In genomic region chr7:99992330-99993037, GRCh38 we compare ENCODE assay signal across 18 cellular contexts. TPM values are rescaled to one million over a fixed set of nuclear protein-coding genes. Genes with fewer than 3 reads are reported as not detected.
DNase-seq lines count a peak whose midpoint lies in the region; ATAC-seq and TF ChIP-seq lines count a peak whose summit lies in the region.
"Had no signal": no experiment of that assay in that cellular context is flagged by ENCODE, and none has a peak within 500 bp of the region (broad histone marks: within the 10 kb centered on the region; RNA-seq: fewer than 3 reads in every experiment).

No MANE protein-coding gene starts in this region.

- peak overlapping the region; percentile 20 for H3K4me3 Mint-ChIP-seq in glutamatergic neuron (ENCODE audit: unreplicated experiment)
- no peak overlapping the region for H3K4me3 Mint-ChIP-seq in naive thymus-derived CD4-positive, alpha-beta T cell

- no peaks in the 10 kb centered on the region for H3K27me3 ChIP-seq in left ventricle myocardium inferior (ENCODE audit: low read depth)
- H3K27me3 ChIP-seq in right atrium auricular region = no peaks in the 10 kb centered on the region
- peaks cover 12% of the 10 kb centered on the region for H3K27me3 ChIP-seq in OCI-LY3 (ENCODE audit: low read depth, low read length)
- no peaks in the 10 kb centered on the region for H3K27me3 ChIP-seq in naive thymus-derived CD4-positive, alpha-beta T cell (ENCODE audit: control insufficient read depth in 2 of 2, insufficient read depth in 2 of 2, low read length in 2 of 2)
- peaks cover 18% of the 10 kb centered on the region for H3K27me3 ChIP-seq in osteoblast (ENCODE audit: insufficient read depth, low read length)

- peak overlapping the region; percentile 26; the same call in 1 of the 2 replicates for H3K4me2 ChIP-seq in OCI-LY3 (ENCODE audit: low read length)
- no peak overlapping the region for H3K4me2 ChIP-seq in osteoblast (ENCODE audit: insufficient read depth, low read length)

- POLR2A ChIA-PET in naive thymus-derived CD4-positive, alpha-beta T cell (lab: Charles Lee) = interaction anchor here (0.6 to 1.2 kb wide), 2 partner anchors 9 to 138 kb away, joined by 3 read pairs; no protein-coding TSS in a partner anchor

- H3K4me1 ChIP-seq in left ventricle myocardium inferior (peaks cover 49% of the 10 kb centered on the region), right atrium auricular region (peaks cover 0 to 27% of the 10 kb centered on the region in 2 donors), OCI-LY3 (ENCODE audit: low read length) (no peaks in the 10 kb centered on the region), osteoblast (ENCODE audit: insufficient read depth, low read length) (peaks cover 6% of the 10 kb centered on the region)
- H3K4me1 ChIP-seq in naive thymus-derived CD4-positive, alpha-beta T cell (ENCODE audit: control insufficient read depth in 2 of 2, insufficient read depth in 2 of 2, low read length in 2 of 2) = peaks cover 0 to 11% of the 10 kb centered on the region in 2 donors

- H3K27ac Mint-ChIP-seq in glutamatergic neuron (ENCODE audit: unreplicated experiment) = peak overlapping the region; percentile 31
- H3K27ac Mint-ChIP-seq in naive thymus-derived CD4-positive, alpha-beta T cell = no peak overlapping the region

- H3K79me2 ChIP-seq in OCI-LY3 (ENCODE audit: low read length) (no peaks in the 10 kb centered on the region), osteoblast (ENCODE audit: insufficient read depth, low read length) (no peaks in the 10 kb centered on the region)

- no peak overlapping the region for H3K9ac ChIP-seq in OCI-LY3 (ENCODE audit: low read length)

- H3K9me3 Mint-ChIP-seq in glutamatergic neuron (ENCODE audit: unreplicated experiment) = peaks cover 3% of the 10 kb centered on the region
- no peaks in the 10 kb centered on the region for H3K9me3 Mint-ChIP-seq in naive thymus-derived CD4-positive, alpha-beta T cell

- H3K9me3 ChIP-seq in left ventricle myocardium inferior (replicated peaks) = no peaks in the 10 kb centered on the region
- no peaks in the 10 kb centered on the region for H3K9me3 ChIP-seq in right atrium auricular region
- H3K9me3 ChIP-seq in OCI-LY3 (ENCODE audit: insufficient read depth, low read length) = no peaks in the 10 kb centered on the region
- H3K9me3 ChIP-seq in naive thymus-derived CD4-positive, alpha-beta T cell (ENCODE audit: control insufficient read depth in 2 of 3, low read length in 3 of 3) = no peaks in the 10 kb centered on the region
- H3K9me3 ChIP-seq in osteoblast (ENCODE audit: low read depth, low read length) = no peaks in the 10 kb centered on the region
- H3K9me3 ChIP-seq: HAP-1 had no signal

- H3K36me3 ChIP-seq in left ventricle myocardium inferior = no peaks in the 10 kb centered on the region
- no peaks in the 10 kb centered on the region for H3K36me3 ChIP-seq in right atrium auricular region
- no peaks in the 10 kb centered on the region for H3K36me3 ChIP-seq in OCI-LY3 (replicated peaks; ENCODE audit: low read depth, low read length)
- H3K36me3 ChIP-seq in naive thymus-derived CD4-positive, alpha-beta T cell (ENCODE audit: control insufficient read depth in 2 of 3, insufficient read depth in 3 of 3, low read length in 3 of 3) = no peaks in the 10 kb centered on the region
- no peaks in the 10 kb centered on the region for H3K36me3 ChIP-seq in osteoblast (ENCODE audit: insufficient read depth, low read length)
- H3K36me3 ChIP-seq: HAP-1 had no signal

- ATAC-seq in naive thymus-derived CD4-positive, alpha-beta T cell = no peak

- peaks cover 5% of the 10 kb centered on the region for H3K27me3 Mint-ChIP-seq in glutamatergic neuron (ENCODE audit: unreplicated experiment)
- peaks cover 0 to 17% (median 0%) of the 10 kb centered on the region in 5 donors for H3K27me3 Mint-ChIP-seq in naive thymus-derived CD4-positive, alpha-beta T cell

- H3K4me1 Mint-ChIP-seq in glutamatergic neuron (ENCODE audit: low read depth, unreplicated experiment) = peaks cover 8% of the 10 kb centered on the region
- peaks cover 7 to 17% (median 14%) of the 10 kb centered on the region in 7 donors for H3K4me1 Mint-ChIP-seq in naive thymus-derived CD4-positive, alpha-beta T cell

- H4K20me1 ChIP-seq in OCI-LY3 (ENCODE audit: insufficient read depth, low read length) (no peaks in the 10 kb centered on the region), osteoblast (ENCODE audit: insufficient read depth, low read length) (no peaks in the 10 kb centered on the region)

- H3K4me3 ChIP-seq in left ventricle myocardium inferior = peak overlapping the region; percentile 0
- no peak overlapping the region for H3K4me3 ChIP-seq in right atrium auricular region
- no peak overlapping the region for H3K4me3 ChIP-seq in OCI-LY3 (ENCODE audit: low read length)
- H3K4me3 ChIP-seq in naive thymus-derived CD4-positive, alpha-beta T cell (ENCODE audit: low read length) = no peak overlapping the region
- H3K4me3 ChIP-seq in osteoblast (ENCODE audit: insufficient read depth, low read length) = no peak overlapping the region
- H3K4me3 ChIP-seq: HAP-1 had no signal

- no peaks in the 10 kb centered on the region for H3K36me3 Mint-ChIP-seq in glutamatergic neuron (ENCODE audit: unreplicated experiment)
- peaks cover 0 to 3% (median 0%) of the 10 kb centered on the region in 5 donors for H3K36me3 Mint-ChIP-seq in naive thymus-derived CD4-positive, alpha-beta T cell

- no peak overlapping the region for H2AFZ ChIP-seq in OCI-LY3 (ENCODE audit: low read depth, low read length)
- H2AFZ ChIP-seq in osteoblast (ENCODE audit: low read length) = no peak overlapping the region

- CTCF ChIA-PET in naive thymus-derived CD4-positive, alpha-beta T cell (lab: Charles Lee) = interaction anchor here (0.5 to 7.3 kb wide), 7 partner anchors 13 to 467 kb away, joined by 3 to 102 read pairs (median 4); partner anchors contain the start of genes TRIM4 and ZKSCAN1

- H3K27ac ChIP-seq in left ventricle myocardium inferior (replicated peaks) (peak overlapping the region; percentile 69), right atrium auricular region (no peak overlapping the region), OCI-LY3 (ENCODE audit: low read length) (no peak overlapping the region), osteoblast (ENCODE audit: low read depth, low read length) (no peak overlapping the region)
- no peak overlapping the region for H3K27ac ChIP-seq in naive thymus-derived CD4-positive, alpha-beta T cell (ENCODE audit: low read depth, low read length)
- H3K27ac ChIP-seq: C4-2B, HL-60 had no signal

- intact Hi-C loops in left ventricle myocardium inferior (cut with micrococcal nuclease) = loop anchor here (10.0 kb wide), 1 partner anchor 92 kb away; the partner anchor contains the start of genes COPS6 and ZNF3
- intact Hi-C loops in naive thymus-derived CD4-positive, alpha-beta T cell (cut with micrococcal nuclease) = loop anchor here (5.0 to 10.0 kb wide), 4 partner anchors 352 to 488 kb away; partner anchors contain the start of genes ZKSCAN5 (in 1 of the 2) and ZNF394 (in 1 of the 2)

- DNase-seq in left ventricle myocardium inferior = no peak
- no peak for DNase-seq in right atrium auricular region (ENCODE audit: low spot score)
- no peak for DNase-seq in glutamatergic neuron
- no peak for DNase-seq in naive thymus-derived CD4-positive, alpha-beta T cell
- no peak for DNase-seq in osteoblast (ENCODE audit: insufficient read length, low spot score, missing footprints)
- DNase-seq in HK-2 (ENCODE audit: unreplicated experiment) = no peak
- DNase-seq: DMS 273 treated with DMSO at 0.1 percent for 48 hours, GF-D8, NCI-H1417 treated with DMSO at 0.1 percent for 48 hours, NCI-H1930, NCI-H446, NCI-H748 treated with DMSO at 0.1 percent for 48 hours, SIG-M5 had no signal

- TF ChIP-seq CTCF in left ventricle myocardium inferior (IDR thresholded peaks at IDR 0.05; ENCODE audit: borderline replicate concordance) (no peak), right atrium auricular region (IDR thresholded peaks at IDR 0.05) (no peak), OCI-LY3 (IDR thresholded peaks at IDR 0.05; ENCODE audit: low read depth, low read length) (no peak), glutamatergic neuron (IDR thresholded peaks at IDR 0.05; ENCODE audit: partially characterized antibody, unreplicated experiment) (no peak), osteoblast (IDR thresholded peaks at IDR 0.05; ENCODE audit: extremely low read depth, low read depth, low read length) (no peak)

RNA-seq across cellular contexts. Expression of gene AZGP1, which starts 16.7 kb away (rescaled TPM):
- total RNA-seq in left ventricle myocardium inferior = 85.5 TPM
- 10 to 100 TPM; 11.3 to 46.5 TPM for total RNA-seq in right atrium auricular region
- total RNA-seq in glutamatergic neuron (ENCODE audit: unreplicated experiment) = 0.44 TPM
- total RNA-seq in naive thymus-derived CD4-positive, alpha-beta T cell = not detected
- not detected for polyA plus RNA-seq in naive thymus-derived CD4-positive, alpha-beta T cell
- total RNA-seq in osteoblast = not detected in 2 replicates
- total RNA-seq: A673 had no signal

RNA-seq across cellular contexts. Expression of gene ZKSCAN1, which starts 22.9 kb away (rescaled TPM):
- total RNA-seq in left ventricle myocardium inferior (37.1 TPM), right atrium auricular region (10 to 100 TPM; 19.8 to 20.0 TPM), glutamatergic neuron (ENCODE audit: unreplicated experiment) (127 TPM), osteoblast (46.0 and 46.3 TPM in 2 replicates)
- total RNA-seq in naive thymus-derived CD4-positive, alpha-beta T cell = 100 to 1,000 TPM in 2 of 5 experiments, 10 to 100 TPM in 3; 54.0 to 103 (median 70.1) TPM
- polyA plus RNA-seq in naive thymus-derived CD4-positive, alpha-beta T cell = 10 to 100 TPM; 47.0 to 55.5 TPM

RNA-seq across cellular contexts. Expression of gene ZSCAN21, which starts 57.1 kb away (rescaled TPM):
- total RNA-seq in left ventricle myocardium inferior = 6.4 TPM
- 1 to 10 TPM; 6.7 to 7.1 TPM for total RNA-seq in right atrium auricular region
- 26.3 TPM for total RNA-seq in glutamatergic neuron (ENCODE audit: unreplicated experiment)
- 10 to 100 TPM in 1 of 5 experiments, 1 to 10 TPM in 4; 3.9 to 10.1 (median 6.2) TPM for total RNA-seq in naive thymus-derived CD4-positive, alpha-beta T cell
- 10 to 100 TPM in 1 of 2 donors, 1 to 10 TPM in 1; 6.8 to 13.4 TPM for polyA plus RNA-seq in naive thymus-derived CD4-positive, alpha-beta T cell
- 9.8 and 10.9 TPM in 2 replicates for total RNA-seq in osteoblast
